Comparison of ENCODE assay signal across 13 cellular contexts in genomic region chr6:11938285-11938890, GRCh38.
DNase-seq lines count a peak whose midpoint lies in the region; ATAC-seq and TF ChIP-seq lines count a peak whose summit lies in the region.
"Had no signal": no experiment of that assay in that cellular context is flagged by ENCODE, and none has a peak within 500 bp of the region (broad histone marks: within the 10 kb centered on the region; RNA-seq: fewer than 3 reads in every experiment).

No MANE protein-coding gene starts in this region.

- DNase-seq in NCI-H748 (lab: John Stamatoyannopoulos, UW; ENCODE audit: unreplicated experiment) (peak; percentile 28), NCI-H748 treated with DMSO at 0.1 percent for 48 hours (lab: John Stamatoyannopoulos, UW) (no peak), body of pancreas (peak; percentile 19 to 51 (median 30)), left lobe of liver (ENCODE audit: low spot score) (no peak), ureter (ENCODE audit: low spot score) (peak; percentile 48), AG08395 (ENCODE audit: low spot score) (no peak), NAMALWA (ENCODE audit: low spot score) (no peak), KG1 (lab: John Stamatoyannopoulos, UW) (no peak)
- DNase-seq: activated CD4-positive, alpha-beta T cell treated with anti-CD3 and anti-CD28 coated beads for 4 hours; activated naive CD4-positive, alpha-beta T cell treated with Interleukin-2 at 50 U/mL for 16 hours; stimulated activated naive CD8-positive, alpha-beta T cell treated with anti-CD3 and anti-CD28 coated beads, Interleukin-15, amount 100 ng/mL, for 72 hours had no signal

- peaks cover 25% of the 10 kb centered on the region for H3K4me1 ChIP-seq in body of pancreas
- H3K4me1 ChIP-seq: gastroesophageal sphincter had no signal

- ATAC-seq in body of pancreas (peak; percentile 55), left lobe of liver (peak; percentile 70)
- ATAC-seq: gastroesophageal sphincter; stimulated activated naive CD8-positive, alpha-beta T cell treated with anti-CD3 and anti-CD28 coated beads, Interleukin-15, amount 100 ng/mL, for 72 hours had no signal

- no peaks in the 10 kb centered on the region for H3K36me3 ChIP-seq in body of pancreas (replicated peaks in 1 of 2; ENCODE audit: insufficient read depth in 1 of 2, low read depth in 2 of 2)
- H3K36me3 ChIP-seq: gastroesophageal sphincter had no signal

- peak overlapping the region in 3 of 4 donors; percentile 42 to 56 (median 49) for H3K27ac ChIP-seq in body of pancreas
- H3K27ac ChIP-seq: gastroesophageal sphincter, HL-60 had no signal

- no peak for TF ChIP-seq POLR2A in body of pancreas (IDR thresholded peaks at IDR 0.05)

- H3K4me3 ChIP-seq in body of pancreas = no peak overlapping the region
- H3K4me3 ChIP-seq: gastroesophageal sphincter had no signal

- 4 to 14% methylated on average over 8 of the region's 8 CpGs for WGBS in body of pancreas, 2 donors

- H3K9me3 ChIP-seq in body of pancreas = no peaks in the 10 kb centered on the region
- H3K9me3 ChIP-seq: gastroesophageal sphincter had no signal

- no peaks in the 10 kb centered on the region for H3K27me3 ChIP-seq in body of pancreas
- H3K27me3 ChIP-seq: gastroesophageal sphincter had no signal

- no peak for TF ChIP-seq CTCF in body of pancreas (IDR thresholded peaks at IDR 0.05)

- intact Hi-C loops in body of pancreas (cut with DNase I) = no loop called here

Comparison
In these comparisons a context has a peak if more than half of its experiments do, and no peak if none do; other contexts are left out.
1. DNase-seq: peak in NCI-H748 (single experiment), body of pancreas (4 of 4) and ureter (single experiment); none in NCI-H748 treated with DMSO at 0.1 percent for 48 hours (single experiment), left lobe of liver (single experiment), AG08395 (single experiment), NAMALWA (single experiment) and KG1 (single experiment).